ENCODE assay signal across 8 cellular contexts in genomic region chr14:23302290-23303225, GRCh38. TPM values are rescaled to one million over a fixed set of nuclear protein-coding genes. Genes with fewer than 3 reads are reported as not detected.
DNase-seq lines count a peak whose midpoint lies in the region; ATAC-seq and TF ChIP-seq lines count a peak whose summit lies in the region.

PPP1R3E (minus strand) TSS chr14:23302859; CDS start chr14:23302576, 283 bp downstream.

- POLR2A ChIA-PET in activated CD8-positive, alpha-beta T cell treated with anti-CD3 and anti-CD28 coated beads, Interleukin-2, amount 10 ng/mL, durations not matched to agents 7 days and 5 days (lab: Charles Lee) = interaction anchor here (0.5 to 4.6 kb wide), 12 partner anchors 8 to 1832 kb away, joined by 3 to 115 read pairs (median 4); partner anchors contain the start of genes ACIN1, C14orf119, HOMEZ and PABPN1

- peaks cover 14% of the 10 kb centered on the region for H3K36me3 Mint-ChIP-seq in activated CD8-positive, alpha-beta T cell treated with anti-CD3 and anti-CD28 coated beads, Interleukin-2, amount 10 ng/mL, durations not matched to agents 7 days and 5 days (ENCODE audit: low read depth)

- H3K27me3 Mint-ChIP-seq in activated CD8-positive, alpha-beta T cell treated with anti-CD3 and anti-CD28 coated beads, Interleukin-2, amount 10 ng/mL, durations not matched to agents 7 days and 5 days (ENCODE audit: low read depth) = peaks cover 15% of the 10 kb centered on the region

- no peaks in the 10 kb centered on the region for H3K36me3 ChIP-seq in effector memory CD4-positive, alpha-beta T cell (ENCODE audit: control insufficient read depth, insufficient read depth, low read length)

- H3K9me3 ChIP-seq in effector memory CD4-positive, alpha-beta T cell (ENCODE audit: control insufficient read depth, low read length) = no peaks in the 10 kb centered on the region

- peaks cover 37% of the 10 kb centered on the region for H3K4me1 Mint-ChIP-seq in activated CD8-positive, alpha-beta T cell treated with anti-CD3 and anti-CD28 coated beads, Interleukin-2, amount 10 ng/mL, durations not matched to agents 7 days and 5 days (ENCODE audit: low read depth)

- DNase-seq in Ammon's horn (ENCODE audit: low spot score) (peak; percentile 74), NCI-H748 (lab: John Stamatoyannopoulos, UW; ENCODE audit: unreplicated experiment) (peak; percentile 88), mesenteric fat pad (ENCODE audit: low spot score) (peak; percentile 92)
- DNase-seq in activated CD8-positive, alpha-beta T cell treated with anti-CD3 and anti-CD28 coated beads, Interleukin-2, amount 10 ng/mL, durations not matched to agents 7 days and 5 days = peak; percentile 90
- peak; percentile 77 to 83 (median 79) for DNase-seq in effector memory CD4-positive, alpha-beta T cell
- DNase-seq in stimulated activated CD8-positive, alpha-beta memory T cell treated with anti-CD3 and anti-CD28 coated beads, Interleukin-15, amount 100 ng/mL, for 24 hours (ENCODE audit: low read depth) = peak; percentile 61

- peak within 1 kb of the TSS; percentile 90 for H3K27ac ChIP-seq in effector memory CD4-positive, alpha-beta T cell (ENCODE audit: insufficient read depth, low read length, poor library complexity, severe bottlenecking)

- CTCF ChIA-PET in activated CD8-positive, alpha-beta T cell treated with anti-CD3 and anti-CD28 coated beads, Interleukin-2, amount 10 ng/mL, durations not matched to agents 7 days and 5 days (lab: Charles Lee) = interaction anchor here (0.7 to 6.9 kb wide), 10 partner anchors 10 to 234 kb away, joined by 3 to 75 read pairs (median 6); partner anchors contain the start of genes ACIN1, C14orf119, HOMEZ and PABPN1

- peak; percentile 73 for TF ChIP-seq POLR2A in GM19193 (IDR thresholded peaks at IDR 0.05; ENCODE audit: extremely low read depth, insufficient read depth, insufficient read length)

- peak within 1 kb of the TSS; percentile 94 for H3K4me3 Mint-ChIP-seq in activated CD8-positive, alpha-beta T cell treated with anti-CD3 and anti-CD28 coated beads, Interleukin-2, amount 10 ng/mL, durations not matched to agents 7 days and 5 days

- peak within 1 kb of the TSS; percentile 99 for H3K27ac Mint-ChIP-seq in activated CD8-positive, alpha-beta T cell treated with anti-CD3 and anti-CD28 coated beads, Interleukin-2, amount 10 ng/mL, durations not matched to agents 7 days and 5 days

- H3K4me1 ChIP-seq in effector memory CD4-positive, alpha-beta T cell (ENCODE audit: control insufficient read depth, insufficient read depth, low read length, poor library complexity, severe bottlenecking) = peaks cover 11% of the 10 kb centered on the region

- ATAC-seq in HG03442 (IDR thresholded peaks at IDR 0.05; ENCODE audit: unreplicated experiment) = peak; percentile 30
- peak; percentile 48 for ATAC-seq in activated CD8-positive, alpha-beta T cell treated with anti-CD3 and anti-CD28 coated beads, Interleukin-2, amount 10 ng/mL, durations not matched to agents 7 days and 5 days

- peak within 1 kb of the TSS; percentile 76 for H3K4me3 ChIP-seq in effector memory CD4-positive, alpha-beta T cell (ENCODE audit: insufficient read depth, low read depth, low read length, poor library complexity, severe bottlenecking)

- H3K9me3 Mint-ChIP-seq in activated CD8-positive, alpha-beta T cell treated with anti-CD3 and anti-CD28 coated beads, Interleukin-2, amount 10 ng/mL, durations not matched to agents 7 days and 5 days (ENCODE audit: insufficient read depth) = no peaks in the 10 kb centered on the region

- peaks cover 13% of the 10 kb centered on the region for H3K27me3 ChIP-seq in effector memory CD4-positive, alpha-beta T cell (replicated peaks; ENCODE audit: control insufficient read depth, insufficient read depth, low read length, poor library complexity, severe bottlenecking)

RNA-seq across cellular contexts. Expression of gene PPP1R3E, which starts in this region (rescaled TPM):
- total RNA-seq in activated CD8-positive, alpha-beta T cell treated with anti-CD3 and anti-CD28 coated beads, Interleukin-2, amount 10 ng/mL, durations not matched to agents 7 days and 5 days = 10 to 100 TPM; 22.6 to 28.3 TPM
- total RNA-seq in mesenteric fat pad = 8.0 TPM

Comparison
In these comparisons a context has a peak if more than half of its experiments do, and no peak if none do; other contexts are left out.
1. Peak in every context shown above with its lines: DNase-seq, ATAC-seq, H3K4me3 ChIP-seq and H3K27ac ChIP-seq.